ENCODE assay signal across 11 cellular contexts in genomic region chr2:150483532-150483931, GRCh38. TPM values are rescaled to one million over a fixed set of nuclear protein-coding genes. Genes with fewer than 3 reads are reported as not detected.
DNase-seq lines count a peak whose midpoint lies in the region; ATAC-seq and TF ChIP-seq lines count a peak whose summit lies in the region.
"Had no signal": no experiment of that assay in that cellular context is flagged by ENCODE, and none has a peak within 500 bp of the region (broad histone marks: within the 10 kb centered on the region; RNA-seq: fewer than 3 reads in every experiment).

No MANE protein-coding gene starts in this region.

- H3F3A ChIP-seq in GM23248 (ENCODE audit: insufficient read depth), result peaks cover 77% of the 10 kb centered on the region

- no peak for DNase-seq in GM23248
- peak; percentile 12 for DNase-seq in amniotic epithelial cell (ENCODE audit: low read depth)
- DNase-seq in stimulated activated CD4-positive, alpha-beta T cell treated with anti-CD3 and anti-CD28 coated beads, Interleukin-1b, Interleukin-23, amount 100 ng/mL, for 48 hours, result no peak
- DNase-seq in CD14-positive monocyte (ENCODE audit: low spot score), result no peak
- DNase-seq in left colon, result no peak
- DNase-seq: activated CD8-positive, alpha-beta T cell treated with anti-CD3 and anti-CD28 coated beads, Interleukin-2, amount 10 ng/mL, durations not matched to agents 7 days and 5 days; activated effector memory CD4-positive, alpha-beta T cell treated with Interleukin-2 at 50 U/mL for 16 hours; NCI-H1417 treated with DMSO at 0.1 percent for 48 hours; stimulated activated naive CD8-positive, alpha-beta T cell treated with anti-CD3 and anti-CD28 coated beads, Interleukin-15, amount 100 ng/mL, for 72 hours had no signal

- H3K4me3 Mint-ChIP-seq in CD14-positive monocyte, result no peak overlapping the region
- H3K4me3 Mint-ChIP-seq: activated CD8-positive, alpha-beta T cell treated with anti-CD3 and anti-CD28 coated beads, Interleukin-2, amount 10 ng/mL, durations not matched to agents 7 days and 5 days; stimulated activated naive CD8-positive, alpha-beta T cell treated with anti-CD3 and anti-CD28 coated beads, Interleukin-15, amount 100 ng/mL, for 72 hours had no signal

- ATAC-seq in gastroesophageal sphincter (no peak), left colon (no peak)
- ATAC-seq: activated CD8-positive, alpha-beta T cell treated with anti-CD3 and anti-CD28 coated beads, Interleukin-2, amount 10 ng/mL, durations not matched to agents 7 days and 5 days; stimulated activated naive CD8-positive, alpha-beta T cell treated with anti-CD3 and anti-CD28 coated beads, Interleukin-15, amount 100 ng/mL, for 72 hours had no signal

- H3K9me3 ChIP-seq in GM23248 (ENCODE audit: low read depth), result no peaks in the 10 kb centered on the region
- H3K9me3 ChIP-seq in gastroesophageal sphincter, result no peaks in the 10 kb centered on the region
- H3K9me3 ChIP-seq in skeletal muscle satellite cell (replicated peaks; ENCODE audit: low read length), result no peaks in the 10 kb centered on the region

- H3K9ac ChIP-seq in GM23248 (peak overlapping the region; percentile 96), skeletal muscle satellite cell (ENCODE audit: low read depth, low read length) (peak overlapping the region; percentile 99)

- H3K4me1 ChIP-seq in GM23248 (ENCODE audit: insufficient read depth) (peaks cover 53% of the 10 kb centered on the region), gastroesophageal sphincter (peaks cover 34 to 65% (median 40%) of the 10 kb centered on the region in 3 donors), skeletal muscle satellite cell (ENCODE audit: control insufficient read depth, insufficient read depth, low read length) (peaks cover 57% of the 10 kb centered on the region)

- H3K4me2 ChIP-seq in GM23248 (ENCODE audit: unreplicated experiment) (peak overlapping the region; percentile 95), skeletal muscle satellite cell (ENCODE audit: low read length) (peak overlapping the region; percentile 81)

- peaks cover 0 to 4% of the 10 kb centered on the region in 2 donors for H3K36me3 Mint-ChIP-seq in CD14-positive monocyte

- no peak for TF ChIP-seq POLR2A in gastroesophageal sphincter (IDR thresholded peaks at IDR 0.05)

- peak overlapping the region; percentile 92 for H3K4me3 ChIP-seq in GM23248
- H3K4me3 ChIP-seq in gastroesophageal sphincter, result peak overlapping the region in 1 of 2 donors; percentile 84
- peak overlapping the region; percentile 92 for H3K4me3 ChIP-seq in skeletal muscle satellite cell (ENCODE audit: low read length)

- no peak for TF ChIP-seq EP300 in gastroesophageal sphincter (IDR thresholded peaks at IDR 0.05)

- H3K79me2 ChIP-seq in GM23248 (ENCODE audit: insufficient read depth), result peaks cover 97% of the 10 kb centered on the region

- H3K36me3 ChIP-seq in GM23248 (ENCODE audit: low read depth), result peaks cover 54% of the 10 kb centered on the region
- H3K36me3 ChIP-seq in gastroesophageal sphincter, result no peaks in the 10 kb centered on the region
- peaks cover 60% of the 10 kb centered on the region for H3K36me3 ChIP-seq in skeletal muscle satellite cell (ENCODE audit: insufficient read depth, low read length)

- intact Hi-C loops in CD14-positive monocyte (cut with micrococcal nuclease) (no loop called here), left colon (cut with DNase I, micrococcal nuclease) (no loop called here)

- no peaks in the 10 kb centered on the region for H3K27me3 ChIP-seq in GM23248 (replicated peaks; ENCODE audit: insufficient read depth)
- H3K27me3 ChIP-seq in gastroesophageal sphincter, result no peaks in the 10 kb centered on the region
- H3K27me3 ChIP-seq in skeletal muscle satellite cell (ENCODE audit: control insufficient read depth, insufficient read depth, low read length), result no peaks in the 10 kb centered on the region

- in situ Hi-C loops in GM23248 (cut with MboI), result loop anchor here (10.0 to 25.0 kb wide), 3 partner anchors 429 to 889 kb away; no protein-coding TSS in a partner anchor

- H3K27ac ChIP-seq in GM23248 (peak overlapping the region; percentile 95), gastroesophageal sphincter (peak overlapping the region in 3 of 4 donors; percentile 67 to 98 (median 95))

- no peak for TF ChIP-seq CTCF in gastroesophageal sphincter (IDR thresholded peaks at IDR 0.05)
- no peak for TF ChIP-seq CTCF in CD14-positive monocyte (IDR thresholded peaks at IDR 0.05)

- peaks cover 41 to 51% (median 43%) of the 10 kb centered on the region in 3 donors for H3K27me3 Mint-ChIP-seq in CD14-positive monocyte (ENCODE audit: low read depth in 3 of 3)

- H3K4me1 Mint-ChIP-seq in CD14-positive monocyte, result peaks cover 12% of the 10 kb centered on the region

- 41 to 50% methylated on average over 1 of the region's 1 CpG for WGBS in GM23248 (ENCODE audit: low coverage in 1 of 2, low lambda C conversion rate in 2 of 2, missing lambda C conversion rate in 2 of 2), 2 experiments
- 12 to 28% methylated on average over 1 of the region's 1 CpG for WGBS in gastroesophageal sphincter (ENCODE audit: low coverage in 1 of 2), 2 donors

- no peak overlapping the region for H3K27ac Mint-ChIP-seq in CD14-positive monocyte
- H3K27ac Mint-ChIP-seq: activated CD8-positive, alpha-beta T cell treated with anti-CD3 and anti-CD28 coated beads, Interleukin-2, amount 10 ng/mL, durations not matched to agents 7 days and 5 days; stimulated activated naive CD8-positive, alpha-beta T cell treated with anti-CD3 and anti-CD28 coated beads, Interleukin-15, amount 100 ng/mL, for 72 hours had no signal

- 0 out of 2 replicates have a peak, but pooled peaks cover 10% of the 10 kb centered on the region for H4K20me1 ChIP-seq in GM23248 (ENCODE audit: insufficient read depth)

- no peaks in the 10 kb centered on the region for H3K9me2 ChIP-seq in GM23248 (ENCODE audit: insufficient read depth)

- no peak overlapping the region for H2AFZ ChIP-seq in GM23248

- peaks cover 0 to 12% (median 2%) of the 10 kb centered on the region in 7 donors for H3K9me3 Mint-ChIP-seq in CD14-positive monocyte
- H3K9me3 Mint-ChIP-seq: stimulated activated naive CD8-positive, alpha-beta T cell treated with anti-CD3 and anti-CD28 coated beads, Interleukin-15, amount 100 ng/mL, for 72 hours had no signal

RNA-seq across cellular contexts. Expression of gene RND3, which starts 3.9 kb away (rescaled TPM):
- total RNA-seq in GM23248 (2014; rRNA removed; shearing (Covaris generic)), result 244 and 271 TPM in 2 replicates
- 198 and 199 TPM in 2 replicates for polyA plus RNA-seq in GM23248 (2016; fragmentation: Nextera tagmentation; extraction: Ambion mirVana)
- total RNA-seq in gastroesophageal sphincter, result 100 to 1,000 TPM in 2 of 4 donors, 10 to 100 TPM in 2; 31.0 to 154 (median 81.0) TPM
- 148 and 312 TPM in 2 replicates for total RNA-seq in skeletal muscle satellite cell (2012; rRNA removed)
- polyA plus RNA-seq in CD14-positive monocyte, result not detected
- 10 to 100 TPM; 41.8 to 77.8 TPM for total RNA-seq in left colon
- total RNA-seq: activated CD8-positive, alpha-beta T cell treated with anti-CD3 and anti-CD28 coated beads, Interleukin-2, amount 10 ng/mL, durations not matched to agents 7 days and 5 days had no signal
